ENCODE assay signal across 10 cellular contexts in genomic region chr7:56062382-56062781, GRCh38. TPM values are rescaled to one million over a fixed set of nuclear protein-coding genes. Genes with fewer than 3 reads are reported as not detected.
DNase-seq lines count a peak whose midpoint lies in the region; ATAC-seq and TF ChIP-seq lines count a peak whose summit lies in the region.
"Had no signal": no experiment of that assay in that cellular context is flagged by ENCODE, and none has a peak within 500 bp of the region (broad histone marks: within the 10 kb centered on the region; RNA-seq: fewer than 3 reads in every experiment).

No MANE protein-coding gene starts in this region.

- peaks cover 6% of the 10 kb centered on the region for H3K27me3 Mint-ChIP-seq in CD4-positive, CD25-positive, alpha-beta regulatory T cell
- H3K27me3 Mint-ChIP-seq in activated T-helper 2 cell treated with anti-CD3 and anti-CD28 coated beads, Interferon-gamma antibody, Interleukin-2, Interleukin-4, amounts not matched to agents 10 μg/mL and 5 μg/mL and 100 μg/mL, durations not matched to agents 14 hours and 24 hours and 36 hours (ENCODE audit: low read depth): no peaks in the 10 kb centered on the region

- DNase-seq in CD4-positive, CD25-positive, alpha-beta regulatory T cell: peak in 1 of 3 donors; percentile 30
- DNase-seq in LHCN-M2 (ENCODE audit: low read depth) (peak; percentile 76), lung microvascular endothelial cell (ENCODE audit: low read depth in 2 of 2) (peak; percentile 40 to 71), cerebellum (ENCODE audit: low spot score) (no peak), GM10248 (ENCODE audit: extremely low spot score) (no peak)
- DNase-seq in activated T-helper 2 cell treated with anti-CD3 and anti-CD28 coated beads, Interferon-gamma antibody, Interleukin-2, Interleukin-4, amounts not matched to agents 10 μg/mL and 5 μg/mL and 100 μg/mL, durations not matched to agents 14 hours and 24 hours and 36 hours (ENCODE audit: low spot score): no peak
- DNase-seq: NCI-H446; stimulated activated CD4-positive, alpha-beta T cell treated with anti-CD3 and anti-CD28 coated beads, Interleukin-4, amount 100 ng/mL, for 4 hours had no signal

- TF ChIP-seq CTCF in GM10248 (IDR thresholded peaks at IDR 0.05; ENCODE audit: control extremely low read depth, extremely low read depth, low read depth, missing control alignments): no peak

- peaks cover 17 to 36% (median 30%) of the 10 kb centered on the region in 4 donors for H3K4me1 Mint-ChIP-seq in CD4-positive, CD25-positive, alpha-beta regulatory T cell
- peaks cover 38% of the 10 kb centered on the region for H3K4me1 Mint-ChIP-seq in activated T-helper 2 cell treated with anti-CD3 and anti-CD28 coated beads, Interferon-gamma antibody, Interleukin-2, Interleukin-4, amounts not matched to agents 10 μg/mL and 5 μg/mL and 100 μg/mL, durations not matched to agents 14 hours and 24 hours and 36 hours (ENCODE audit: low read depth)

- peak overlapping the region; percentile 24 to 99 (median 68) for H3K4me3 Mint-ChIP-seq in CD4-positive, CD25-positive, alpha-beta regulatory T cell
- peak overlapping the region; percentile 59 for H3K4me3 Mint-ChIP-seq in activated T-helper 2 cell treated with anti-CD3 and anti-CD28 coated beads, Interferon-gamma antibody, Interleukin-2, Interleukin-4, amounts not matched to agents 10 μg/mL and 5 μg/mL and 100 μg/mL, durations not matched to agents 14 hours and 24 hours and 36 hours (ENCODE audit: low read depth)

- peak overlapping the region; percentile 68 to 72 (median 69) for H3K27ac Mint-ChIP-seq in CD4-positive, CD25-positive, alpha-beta regulatory T cell
- peak overlapping the region; percentile 78 for H3K27ac Mint-ChIP-seq in activated T-helper 2 cell treated with anti-CD3 and anti-CD28 coated beads, Interferon-gamma antibody, Interleukin-2, Interleukin-4, amounts not matched to agents 10 μg/mL and 5 μg/mL and 100 μg/mL, durations not matched to agents 14 hours and 24 hours and 36 hours

- H3K36me3 Mint-ChIP-seq in CD4-positive, CD25-positive, alpha-beta regulatory T cell: peaks cover 39% of the 10 kb centered on the region
- peaks cover 68% of the 10 kb centered on the region for H3K36me3 Mint-ChIP-seq in activated T-helper 2 cell treated with anti-CD3 and anti-CD28 coated beads, Interferon-gamma antibody, Interleukin-2, Interleukin-4, amounts not matched to agents 10 μg/mL and 5 μg/mL and 100 μg/mL, durations not matched to agents 14 hours and 24 hours and 36 hours (ENCODE audit: low read depth)

- no peaks in the 10 kb centered on the region for H3K9me3 Mint-ChIP-seq in CD4-positive, CD25-positive, alpha-beta regulatory T cell
- H3K9me3 Mint-ChIP-seq in activated T-helper 2 cell treated with anti-CD3 and anti-CD28 coated beads, Interferon-gamma antibody, Interleukin-2, Interleukin-4, amounts not matched to agents 10 μg/mL and 5 μg/mL and 100 μg/mL, durations not matched to agents 14 hours and 24 hours and 36 hours: no peaks in the 10 kb centered on the region

- no peaks in the 10 kb centered on the region for H3K9me3 ChIP-seq in CD4-positive, CD25-positive, alpha-beta regulatory T cell (ENCODE audit: control insufficient read depth in 2 of 2, low read length in 2 of 2)

- POLR2A ChIA-PET in GM10248 (lab: Yijun Ruan, JAX): no interaction called here

- H3K4me3 ChIP-seq in CD4-positive, CD25-positive, alpha-beta regulatory T cell (ENCODE audit: low read depth, low read length): no peak overlapping the region

- no peaks in the 10 kb centered on the region for H3K27me3 ChIP-seq in CD4-positive, CD25-positive, alpha-beta regulatory T cell (ENCODE audit: control insufficient read depth, insufficient read depth, low read length)

- no peak for ATAC-seq in CD4-positive, CD25-positive, alpha-beta regulatory T cell (ENCODE audit: low read depth in 2 of 2)
- ATAC-seq in HG02852 (IDR thresholded peaks at IDR 0.05; ENCODE audit: unreplicated experiment): no peak
- ATAC-seq in GM18867 (IDR thresholded peaks at IDR 0.05; ENCODE audit: unreplicated experiment): no peak

- peaks cover 15% of the 10 kb centered on the region for H3K4me1 ChIP-seq in CD4-positive, CD25-positive, alpha-beta regulatory T cell (ENCODE audit: control insufficient read depth, insufficient read depth, low read length, poor library complexity, severe bottlenecking)

- intact Hi-C loops in activated T-helper 2 cell treated with anti-CD3 and anti-CD28 coated beads, Interferon-gamma antibody, Interleukin-2, Interleukin-4, amounts not matched to agents 10 μg/mL and 5 μg/mL and 100 μg/mL, durations not matched to agents 14 hours and 24 hours and 36 hours (cut with micrococcal nuclease): loop anchor here (5.0 kb wide), 1 partner anchor 695 kb away; the partner anchor contains the start of gene LANCL2

- H3K27ac ChIP-seq in CD4-positive, CD25-positive, alpha-beta regulatory T cell (ENCODE audit: insufficient read depth, low read length, poor library complexity, severe bottlenecking): peak overlapping the region; percentile 26

- H3K36me3 ChIP-seq in CD4-positive, CD25-positive, alpha-beta regulatory T cell (ENCODE audit: control insufficient read depth, insufficient read depth, low read length): peaks cover 38% of the 10 kb centered on the region

- CTCF ChIA-PET in GM10248 (lab: Yijun Ruan, JAX): interaction anchor here (1.1 to 2.4 kb wide), 3 partner anchors 9 to 98 kb away, joined by 4 to 7 read pairs (median 4); partner anchors contain the start of gene NIPSNAP2

RNA-seq across cellular contexts. Expression of gene SUMF2, which starts 1.7 kb away (rescaled TPM):
- total RNA-seq in CD4-positive, CD25-positive, alpha-beta regulatory T cell: 114 TPM
- 100 to 1,000 TPM; 166 to 205 (median 192) TPM for polyA plus RNA-seq in CD4-positive, CD25-positive, alpha-beta regulatory T cell
- 252 and 253 TPM in 2 replicates for total RNA-seq in LHCN-M2 (2014; rRNA removed)
- 201 TPM for polyA plus RNA-seq in LHCN-M2 (2012)
- 153 and 158 TPM in 2 replicates for total RNA-seq in activated T-helper 2 cell treated with anti-CD3 and anti-CD28 coated beads, Interferon-gamma antibody, Interleukin-2, Interleukin-4, amounts not matched to agents 10 μg/mL and 5 μg/mL and 100 μg/mL, durations not matched to agents 14 hours and 24 hours and 36 hours
- total RNA-seq in lung microvascular endothelial cell: 154 and 232 TPM in 2 replicates
- 49.9 TPM for total RNA-seq in cerebellum

RNA-seq across cellular contexts. Expression of gene CCT6A, which starts 10.8 kb away (rescaled TPM):
- total RNA-seq in CD4-positive, CD25-positive, alpha-beta regulatory T cell: 42.0 TPM
- 10 to 100 TPM; 82.1 to 96.2 (median 89.8) TPM for polyA plus RNA-seq in CD4-positive, CD25-positive, alpha-beta regulatory T cell
- 318 and 320 TPM in 2 replicates for total RNA-seq in LHCN-M2 (2014; rRNA removed)
- 153 TPM for polyA plus RNA-seq in LHCN-M2 (2012)
- 259 and 263 TPM in 2 replicates for total RNA-seq in activated T-helper 2 cell treated with anti-CD3 and anti-CD28 coated beads, Interferon-gamma antibody, Interleukin-2, Interleukin-4, amounts not matched to agents 10 μg/mL and 5 μg/mL and 100 μg/mL, durations not matched to agents 14 hours and 24 hours and 36 hours
- 159 and 184 TPM in 2 replicates for total RNA-seq in lung microvascular endothelial cell
- 125 TPM for total RNA-seq in cerebellum

RNA-seq across cellular contexts. Expression of gene PSPH, which starts 11.1 kb away (rescaled TPM):
- 1.5 TPM for total RNA-seq in CD4-positive, CD25-positive, alpha-beta regulatory T cell
- polyA plus RNA-seq in CD4-positive, CD25-positive, alpha-beta regulatory T cell: 1 to 10 TPM; 4.1 to 6.6 (median 5.9) TPM
- total RNA-seq in LHCN-M2 (2014; rRNA removed) (81.0 and 103 TPM in 2 replicates), lung microvascular endothelial cell (19.4 and 29.8 TPM in 2 replicates), cerebellum (24.9 TPM)
- 24.8 TPM for polyA plus RNA-seq in LHCN-M2 (2012)
- 18.4 and 20.8 TPM in 2 replicates for total RNA-seq in activated T-helper 2 cell treated with anti-CD3 and anti-CD28 coated beads, Interferon-gamma antibody, Interleukin-2, Interleukin-4, amounts not matched to agents 10 μg/mL and 5 μg/mL and 100 μg/mL, durations not matched to agents 14 hours and 24 hours and 36 hours

RNA-seq across cellular contexts. Expression of gene PHKG1, which starts 30.4 kb away (rescaled TPM):
- total RNA-seq in CD4-positive, CD25-positive, alpha-beta regulatory T cell: 8.2 TPM
- polyA plus RNA-seq in CD4-positive, CD25-positive, alpha-beta regulatory T cell: under 1 TPM; 0.08 to 0.71 (median 0.25) TPM
- 0.38 and 0.46 TPM in 2 replicates for total RNA-seq in LHCN-M2 (2014; rRNA removed)
- 0.86 TPM for polyA plus RNA-seq in LHCN-M2 (2012)
- 2.5 and 3.6 TPM in 2 replicates for total RNA-seq in activated T-helper 2 cell treated with anti-CD3 and anti-CD28 coated beads, Interferon-gamma antibody, Interleukin-2, Interleukin-4, amounts not matched to agents 10 μg/mL and 5 μg/mL and 100 μg/mL, durations not matched to agents 14 hours and 24 hours and 36 hours
- total RNA-seq in lung microvascular endothelial cell: 0.20 and 0.22 TPM in 2 replicates
- 2.5 TPM for total RNA-seq in cerebellum

RNA-seq across cellular contexts. Expression of gene CHCHD2, which starts 43.9 kb away (rescaled TPM):
- 243 TPM for total RNA-seq in CD4-positive, CD25-positive, alpha-beta regulatory T cell
- polyA plus RNA-seq in CD4-positive, CD25-positive, alpha-beta regulatory T cell: 100 to 1,000 TPM; 505 to 622 (median 531) TPM
- 641 and 683 TPM in 2 replicates for total RNA-seq in LHCN-M2 (2014; rRNA removed)
- 700 TPM for polyA plus RNA-seq in LHCN-M2 (2012)
- total RNA-seq in activated T-helper 2 cell treated with anti-CD3 and anti-CD28 coated beads, Interferon-gamma antibody, Interleukin-2, Interleukin-4, amounts not matched to agents 10 μg/mL and 5 μg/mL and 100 μg/mL, durations not matched to agents 14 hours and 24 hours and 36 hours: 660 TPM in 2 replicates
- 282 and 284 TPM in 2 replicates for total RNA-seq in lung microvascular endothelial cell
- total RNA-seq in cerebellum: 109 TPM

Comparison
In these comparisons a context has a peak if more than half of its experiments do, and no peak if none do; other contexts are left out.
1. DNase-seq: peak in LHCN-M2 (single experiment) and lung microvascular endothelial cell (2 of 2); none in activated T-helper 2 cell treated with anti-CD3 and anti-CD28 coated beads, Interferon-gamma antibody, Interleukin-2, Interleukin-4, amounts not matched to agents 10 μg/mL and 5 μg/mL and 100 μg/mL, durations not matched to agents 14 hours and 24 hours and 36 hours (single experiment), cerebellum (single experiment) and GM10248 (single experiment).